22 cellular contexts compared by ENCODE assay signal in genomic region chr1:157841708-157842107, GRCh38. TPM values are rescaled to one million over a fixed set of nuclear protein-coding genes. Genes with fewer than 3 reads are reported as not detected.
DNase-seq lines count a peak whose midpoint lies in the region; ATAC-seq, FAIRE-seq and TF ChIP-seq lines count a peak whose summit lies in the region.
"Had no signal": no experiment of that assay in that cellular context is flagged by ENCODE, and none has a peak within 500 bp of the region (broad histone marks: within the 10 kb centered on the region; RNA-seq: fewer than 3 reads in every experiment).

TSS of gene CD5L (minus strand) at chr1:157841808. CDS start at chr1:157841701, 107 bp downstream.

- H3K4me3 ChIP-seq in liver (ENCODE audit: low read depth in 1 of 3, low read length in 3 of 3), result no peak within 1 kb of the TSS
- H3K4me3 ChIP-seq in HepG2 (replicated peaks in 1 of 3; ENCODE audit: insufficient read depth in 1 of 3, low read depth in 2 of 3, low read length in 3 of 3), result no peak within 1 kb of the TSS
- H3K4me3 ChIP-seq in OCI-LY3 (ENCODE audit: low read length), result no peak within 1 kb of the TSS
- no peak within 1 kb of the TSS for H3K4me3 ChIP-seq in H7 (ENCODE audit: insufficient read depth, low read depth, low read length)
- H3K4me3 ChIP-seq: A549; BLaER1 treated with 17β-estradiol and CSF1 and Interleukin-3, amounts not matched to agents 10 nM and 100 nM; GM12878; GM23338 had no signal

- H3K4me2 ChIP-seq in HepG2 (ENCODE audit: low read depth, low read length) (no peak within 1 kb of the TSS), OCI-LY3 (ENCODE audit: low read length) (peak within 1 kb of the TSS; percentile 29; the same call in 1 of the 2 replicates)
- H3K4me2 ChIP-seq: A549, GM23338 had no signal

- peaks cover 0 to 3% (median 0%) of the 10 kb centered on the region in 4 donors for H3K9me3 ChIP-seq in liver (ENCODE audit: control insufficient read depth in 4 of 4, low read length in 3 of 4)
- H3K9me3 ChIP-seq in HepG2 (ENCODE audit: low read length), result no peaks in the 10 kb centered on the region
- no peaks in the 10 kb centered on the region for H3K9me3 ChIP-seq in OCI-LY3 (ENCODE audit: insufficient read depth, low read length)
- H3K9me3 ChIP-seq: A549; BLaER1 treated with 17β-estradiol and CSF1 and Interleukin-3, amounts not matched to agents 10 nM and 100 nM had no signal

- TF ChIP-seq RAD21 in liver (IDR thresholded peaks at IDR 0.05), result no peak
- TF ChIP-seq RAD21 in HepG2 (CRISPR knock-in tag; IDR thresholded peaks at IDR 0.05), result no peak

- H3K27ac ChIP-seq in liver (ENCODE audit: low read depth in 1 of 2, low read length in 2 of 2), result no peak within 1 kb of the TSS
- H3K27ac ChIP-seq in HepG2 (ENCODE audit: extremely low read length, insufficient read depth, low read length), result no peak within 1 kb of the TSS
- H3K27ac ChIP-seq in OCI-LY3 (ENCODE audit: low read length), result no peak within 1 kb of the TSS
- H3K27ac ChIP-seq: 22Rv1; A549; BLaER1 treated with 17β-estradiol and CSF1 and Interleukin-3, amounts not matched to agents 10 nM and 100 nM had no signal

- no peak within 1 kb of the TSS for H3K9ac ChIP-seq in liver (ENCODE audit: low read depth in 1 of 2, low read length in 2 of 2)
- no peak within 1 kb of the TSS for H3K9ac ChIP-seq in HepG2 (ENCODE audit: insufficient read depth, low read depth, low read length)
- H3K9ac ChIP-seq in OCI-LY3 (ENCODE audit: low read length), result no peak within 1 kb of the TSS
- H3K9ac ChIP-seq: BLaER1 treated with 17β-estradiol and CSF1 and Interleukin-3, amounts not matched to agents 10 nM and 100 nM had no signal

- no peak for TF ChIP-seq POLR2A in HepG2 (IDR thresholded peaks at IDR 0.05; ENCODE audit: insufficient read depth in 1 of 2, low read depth in 2 of 2, low read length in 2 of 2)

- WGBS in liver, result 41% methylated on average over 3 of the region's 3 CpGs
- 2% methylated on average over 3 of the region's 3 CpGs for WGBS in HepG2 (ENCODE audit: low lambda C conversion rate)

- H3K4me1 Mint-ChIP-seq in naive B cell, result peaks cover 46 to 77% (median 54%) of the 10 kb centered on the region in 3 donors
- peaks cover 44 to 58% of the 10 kb centered on the region in 2 donors for H3K4me1 Mint-ChIP-seq in stimulated activated naive B cell treated with anti-CD40 and anti-IgM and Interleukin-4, amounts not matched to agents 10 μg/mL and 1 μg/mL and 100 μg/mL, for 72 hours
- H3K4me1 Mint-ChIP-seq: GM23338 had no signal

- H3K79me2 ChIP-seq in HepG2 (ENCODE audit: insufficient read depth, low read length) (no peaks in the 10 kb centered on the region), OCI-LY3 (ENCODE audit: low read length) (no peaks in the 10 kb centered on the region)

- no peaks in the 10 kb centered on the region for H3K27me3 Mint-ChIP-seq in naive B cell
- no peaks in the 10 kb centered on the region for H3K27me3 Mint-ChIP-seq in stimulated activated naive B cell treated with anti-CD40 and anti-IgM and Interleukin-4, amounts not matched to agents 10 μg/mL and 1 μg/mL and 100 μg/mL, for 72 hours

- no peak for DNase-seq in HepG2 (ENCODE audit: low spot score)
- no peak for DNase-seq in naive B cell
- DNase-seq in stimulated activated naive B cell treated with anti-CD40 and anti-IgM and Interleukin-4, amounts not matched to agents 10 μg/mL and 1 μg/mL and 100 μg/mL, for 72 hours, result no peak
- DNase-seq in H7, result no peak
- no peak for DNase-seq in NCI-H1930 (lab: John Stamatoyannopoulos, UW)
- DNase-seq in OCI-M1 (lab: John Stamatoyannopoulos, UW), result no peak
- DNase-seq: Calu3; CD8-positive, alpha-beta T cell; DMS79 treated with DMSO at 0.1 percent for 48 hours; EL; HFFc6 had no signal

- TF ChIP-seq CTCF in liver (IDR thresholded peaks at IDR 0.05; ENCODE audit: low read depth, low read length, missing input control) (no peak), HepG2 (CRISPR knock-in tag; IDR thresholded peaks at IDR 0.05) (no peak), OCI-LY3 (IDR thresholded peaks at IDR 0.05; ENCODE audit: low read depth, low read length) (no peak)

- CTCF ChIA-PET in HepG2 (lab: Yijun Ruan, JAX; ENCODE audit: low intra/inter-chr PET ratio, low total read pairs), result no interaction called here

- ATAC-seq in HepG2 (no peak), naive B cell (ENCODE audit: low read depth in 2 of 2) (no peak)
- ATAC-seq in stimulated activated naive B cell treated with anti-CD40 and anti-IgM and Interleukin-4, amounts not matched to agents 10 μg/mL and 1 μg/mL and 100 μg/mL, for 72 hours (replicated peaks), result no peak
- ATAC-seq: A549; CD8-positive, alpha-beta T cell; GM12878; GM23338; HCT116 had no signal

- no peaks in the 10 kb centered on the region for H3K9me3 Mint-ChIP-seq in naive B cell
- H3K9me3 Mint-ChIP-seq in stimulated activated naive B cell treated with anti-CD40 and anti-IgM and Interleukin-4, amounts not matched to agents 10 μg/mL and 1 μg/mL and 100 μg/mL, for 72 hours, result peaks cover 0 to under 1% of the 10 kb centered on the region in 2 donors
- H3K9me3 Mint-ChIP-seq: CD8-positive, alpha-beta T cell; GM23338 had no signal

- intact Hi-C loops in HepG2 (cut with micrococcal nuclease; ENCODE audit: unreplicated experiment), result no loop called here

- no peak for TF ChIP-seq EP300 in HepG2 (IDR thresholded peaks at IDR 0.05; ENCODE audit: low read depth in 2 of 2, low read length in 2 of 2)
- no peak for TF ChIP-seq EP300 in HepG2 (CRISPR knock-in tag; IDR thresholded peaks at IDR 0.05; ENCODE audit: borderline replicate concordance)

- no peaks in the 10 kb centered on the region for H3K36me3 ChIP-seq in liver (ENCODE audit: control insufficient read depth in 4 of 4, insufficient read depth in 3 of 4, low read depth in 1 of 4, low read length in 3 of 4)
- no peaks in the 10 kb centered on the region for H3K36me3 ChIP-seq in HepG2 (replicated peaks in 1 of 2; ENCODE audit: control insufficient read depth in 1 of 2, insufficient read depth in 2 of 2, low read length in 2 of 2)
- no peaks in the 10 kb centered on the region for H3K36me3 ChIP-seq in OCI-LY3 (replicated peaks; ENCODE audit: low read depth, low read length)
- H3K36me3 ChIP-seq in H7 (replicated peaks; ENCODE audit: control insufficient read depth, insufficient read depth, low read length), result no peaks in the 10 kb centered on the region
- H3K36me3 ChIP-seq: BLaER1 treated with 17β-estradiol and CSF1 and Interleukin-3, amounts not matched to agents 10 nM and 100 nM had no signal

- no peak for FAIRE-seq in HepG2 (lab: Jason Lieb, UNC)
- FAIRE-seq: A549, GM12878, H54 had no signal

- in situ Hi-C loops in HepG2 (cut with HindIII; ENCODE audit: extremely low pct_ligation_motif_present, low pct_unique_long_range_greater_than_20kb), result no loop called here

- no TSS peak for BruUV-seq in HepG2 (replicated peaks; lab: Mats Ljungman, UMichigan)

- H3K4me1 ChIP-seq in liver (ENCODE audit: control insufficient read depth in 4 of 4, insufficient read depth in 4 of 4, low read length in 3 of 4) (no peaks in the 10 kb centered on the region), HepG2 (ENCODE audit: insufficient read depth, low read length) (no peaks in the 10 kb centered on the region), OCI-LY3 (ENCODE audit: low read length) (peaks cover 29% of the 10 kb centered on the region)
- H3K4me1 ChIP-seq: A549 had no signal

- H2AFZ ChIP-seq in HepG2 (ENCODE audit: low read length), result no peak within 1 kb of the TSS
- H2AFZ ChIP-seq in OCI-LY3 (ENCODE audit: low read depth, low read length), result no peak within 1 kb of the TSS
- H2AFZ ChIP-seq: GM23338 had no signal

- POLR2A ChIA-PET in HepG2 (lab: Yijun Ruan, JAX), result no interaction called here

- peak within 1 kb of the TSS in 3 of 6 donors; percentile 66 to 79 (median 75) for H3K27ac Mint-ChIP-seq in naive B cell
- peak within 1 kb of the TSS; percentile 78 for H3K27ac Mint-ChIP-seq in stimulated activated naive B cell treated with anti-CD40 and anti-IgM and Interleukin-4, amounts not matched to agents 10 μg/mL and 1 μg/mL and 100 μg/mL, for 72 hours
- H3K27ac Mint-ChIP-seq: CD8-positive, alpha-beta T cell; GM23338; HFFc6 had no signal

- no peaks in the 10 kb centered on the region for H4K20me1 ChIP-seq in HepG2 (ENCODE audit: insufficient read depth, low read length)
- no peaks in the 10 kb centered on the region for H4K20me1 ChIP-seq in OCI-LY3 (ENCODE audit: insufficient read depth, low read length)
- H4K20me1 ChIP-seq: BLaER1 treated with 17β-estradiol and CSF1 and Interleukin-3, amounts not matched to agents 10 nM and 100 nM had no signal

- H3K36me3 Mint-ChIP-seq in naive B cell, result no peaks in the 10 kb centered on the region
- no peaks in the 10 kb centered on the region for H3K36me3 Mint-ChIP-seq in stimulated activated naive B cell treated with anti-CD40 and anti-IgM and Interleukin-4, amounts not matched to agents 10 μg/mL and 1 μg/mL and 100 μg/mL, for 72 hours
- H3K36me3 Mint-ChIP-seq: CD8-positive, alpha-beta T cell had no signal

- H3K27me3 ChIP-seq in liver (ENCODE audit: control insufficient read depth in 4 of 4, insufficient read depth in 4 of 4, low read length in 3 of 4) (no peaks in the 10 kb centered on the region), HepG2 (ENCODE audit: control insufficient read depth in 1 of 2, insufficient read depth in 2 of 2, low read length in 2 of 2) (no peaks in the 10 kb centered on the region), OCI-LY3 (ENCODE audit: low read depth, low read length) (0 out of 2 replicates have a peak, but pooled peaks cover 6% of the 10 kb centered on the region), H7 (ENCODE audit: control insufficient read depth, insufficient read depth, low read length) (no peaks in the 10 kb centered on the region)
- H3K27me3 ChIP-seq: BLaER1 treated with 17β-estradiol and CSF1 and Interleukin-3, amounts not matched to agents 10 nM and 100 nM had no signal

- H3K4me3 Mint-ChIP-seq in naive B cell, result peak within 1 kb of the TSS in 7 of 8 donors; percentile 6 to 72 (median 53)
- H3K4me3 Mint-ChIP-seq in stimulated activated naive B cell treated with anti-CD40 and anti-IgM and Interleukin-4, amounts not matched to agents 10 μg/mL and 1 μg/mL and 100 μg/mL, for 72 hours, result no peak within 1 kb of the TSS
- H3K4me3 Mint-ChIP-seq: CD8-positive, alpha-beta T cell; GM23338; HFFc6 had no signal

RNA-seq across cellular contexts. Expression of gene CD5L, which starts in this region (rescaled TPM):
- total RNA-seq in liver (100 to 1,000 TPM in 1 of 2 donors, 10 to 100 TPM in 1; 14.1 to 124 TPM), HepG2 (2016; rRNA removed; fragmentation: Illumina TruSeq; extraction: Trizol) (not detected in 2 replicates)
- polyA plus RNA-seq in liver (10 to 100 TPM in 1 of 2 donors, 1 to 10 TPM in 1; 7.9 to 56.7 TPM), HepG2 (2011; rRNA removed) (not detected in 2 replicates), naive B cell (ENCODE audit: low read depth in 6 of 6) (not detected)
- total RNA-seq in HepG2 (2016; cell fraction: cytosol; rRNA removed; fragmentation: Illumina TruSeq; extraction: Trizol; ENCODE audit: low read depth), result not detected in 2 replicates
- total RNA-seq in HepG2 (2016; cell fraction: insoluble cytoplasmic fraction; rRNA removed; fragmentation: Illumina TruSeq; extraction: Trizol), result not detected in 2 replicates
- total RNA-seq in HepG2 (2016; cell fraction: membrane; rRNA removed; fragmentation: Illumina TruSeq; extraction: Trizol), result not detected in 2 replicates
- total RNA-seq in HepG2 (2016; cell fraction: nucleus; rRNA removed; fragmentation: Illumina TruSeq; extraction: Trizol), result not detected in 2 replicates
- polyA plus RNA-seq in HepG2 (2011; cell fraction: cytosol; rRNA removed), result not detected in 2 replicates
- polyA plus RNA-seq in HepG2 (2011; cell fraction: nucleus; rRNA removed), result not detected in 2 replicates
- polyA plus RNA-seq in HepG2 (2012), result not detected in 2 replicates
- not detected in 2 replicates for polyA plus RNA-seq in HepG2 (2016; cell fraction: cytosol; fragmentation: Illumina TruSeq; extraction: Trizol; ENCODE audit: low read depth)
- polyA plus RNA-seq in HepG2 (2016; cell fraction: insoluble cytoplasmic fraction; fragmentation: Illumina TruSeq; extraction: Trizol; ENCODE audit: low read depth), result not detected in 2 replicates
- not detected in 2 replicates for polyA plus RNA-seq in HepG2 (2016; cell fraction: membrane; fragmentation: Illumina TruSeq; extraction: Trizol; ENCODE audit: low read depth)
- polyA plus RNA-seq in HepG2 (2016; cell fraction: nucleus; fragmentation: Illumina TruSeq; extraction: Trizol; ENCODE audit: insufficient read depth, low read depth), result not detected in 2 replicates
- polyA minus RNA-seq in HepG2 (2011; rRNA and poly(A)+ RNA removed; ENCODE audit: low replicate concordance), result not detected in 2 replicates
- not detected in 2 replicates for polyA minus RNA-seq in HepG2 (2011; cell fraction: cytosol; rRNA and poly(A)+ RNA removed)
- polyA minus RNA-seq in HepG2 (2011; cell fraction: nucleus; rRNA and poly(A)+ RNA removed), result not detected in 2 replicates
- total RNA-seq in H7 (2014; rRNA removed; shearing (Covaris generic)), result not detected in 2 replicates
- total RNA-seq: Calu3; CD8-positive, alpha-beta T cell; G401; GM23338; HFFc6; HT-29 had no signal
- polyA plus RNA-seq: A549, GM23338 had no signal

Comparison
In these comparisons a context has a peak if more than half of its experiments do, and no peak if none do; other contexts are left out.
1. RNA of gene CD5L (total RNA-seq): 14.1 to 124 TPM in liver; not detected in HepG2 and not detected in H7; every median in the first group is over 10 times any median in the second.
2. RNA of gene CD5L (polyA plus RNA-seq): 7.9 to 56.7 TPM in liver; not detected in HepG2 and not detected in naive B cell; every median in the first group is over 4 times any median in the second.
3. H3K4me3 Mint-ChIP-seq: peak in naive B cell (7 of 8); none in stimulated activated naive B cell treated with anti-CD40 and anti-IgM and Interleukin-4, amounts not matched to agents 10 μg/mL and 1 μg/mL and 100 μg/mL, for 72 hours (0 of 2).